Comparison of ENCODE assay signal across 12 cellular contexts in genomic region chr3:195693428-195694216, GRCh38. TPM values are rescaled to one million over a fixed set of nuclear protein-coding genes. Genes with fewer than 3 reads are reported as not detected.
"Had no signal": no experiment of that assay in that cellular context is flagged by ENCODE, and none has a peak within 500 bp of the region (broad histone marks: within the 10 kb centered on the region; RNA-seq: fewer than 3 reads in every experiment).

No MANE protein-coding gene starts in this region.

- DNase-seq: activated CD4-positive, alpha-beta memory T cell treated with anti-CD3 and anti-CD28 coated beads, Interleukin-2, amount 10 ng/mL, durations not matched to agents 7 days and 5 days; activated CD4-positive, alpha-beta T cell treated with anti-CD3 and anti-CD28 coated beads for 1 hour; activated naive CD4-positive, alpha-beta T cell treated with anti-CD3 and anti-CD28 coated beads, Interleukin-2, amount 10 ng/mL, durations not matched to agents 7 days and 5 days; hypothalamus; kidney glomerular epithelial cell; posterior cingulate gyrus; small intestine had no signal

- H3K27ac ChIP-seq: right atrium auricular region had no signal

- H3K4me3 Mint-ChIP-seq: activated CD4-positive, alpha-beta memory T cell treated with anti-CD3 and anti-CD28 coated beads, Interleukin-2, amount 10 ng/mL, durations not matched to agents 7 days and 5 days; activated naive CD4-positive, alpha-beta T cell treated with anti-CD3 and anti-CD28 coated beads, Interleukin-2, amount 10 ng/mL, durations not matched to agents 7 days and 5 days; mesothelial cell of epicardium; T-helper 2 cell treated with Interferon-gamma antibody and Interleukin-4, amounts not matched to agents 5 μg/mL and 100 μg/mL, for 36 hours had no signal

- H3K27ac Mint-ChIP-seq: activated CD4-positive, alpha-beta memory T cell treated with anti-CD3 and anti-CD28 coated beads, Interleukin-2, amount 10 ng/mL, durations not matched to agents 7 days and 5 days; activated naive CD4-positive, alpha-beta T cell treated with anti-CD3 and anti-CD28 coated beads, Interleukin-2, amount 10 ng/mL, durations not matched to agents 7 days and 5 days; mesothelial cell of epicardium; T-helper 2 cell treated with Interferon-gamma antibody and Interleukin-4, amounts not matched to agents 5 μg/mL and 100 μg/mL, for 36 hours had no signal

- H3K27me3 ChIP-seq: right atrium auricular region had no signal

- H3K4me1 Mint-ChIP-seq: activated naive CD4-positive, alpha-beta T cell treated with anti-CD3 and anti-CD28 coated beads, Interleukin-2, amount 10 ng/mL, durations not matched to agents 7 days and 5 days had no signal

- H3K9me3 ChIP-seq: right atrium auricular region had no signal

- H3K27me3 Mint-ChIP-seq: activated CD4-positive, alpha-beta memory T cell treated with anti-CD3 and anti-CD28 coated beads, Interleukin-2, amount 10 ng/mL, durations not matched to agents 7 days and 5 days; activated naive CD4-positive, alpha-beta T cell treated with anti-CD3 and anti-CD28 coated beads, Interleukin-2, amount 10 ng/mL, durations not matched to agents 7 days and 5 days had no signal

- H3K9me3 Mint-ChIP-seq: activated CD4-positive, alpha-beta memory T cell treated with anti-CD3 and anti-CD28 coated beads, Interleukin-2, amount 10 ng/mL, durations not matched to agents 7 days and 5 days; activated naive CD4-positive, alpha-beta T cell treated with anti-CD3 and anti-CD28 coated beads, Interleukin-2, amount 10 ng/mL, durations not matched to agents 7 days and 5 days; mesothelial cell of epicardium; T-helper 2 cell treated with Interferon-gamma antibody and Interleukin-4, amounts not matched to agents 5 μg/mL and 100 μg/mL, for 36 hours had no signal

- H3K4me3 ChIP-seq: right atrium auricular region had no signal

RNA-seq across cellular contexts. Expression of gene MUC20, which starts 27.2 kb away (rescaled TPM):
- total RNA-seq: dermis microvascular lymphatic vessel endothelial cell, glomerular endothelial cell had no signal
